Comparison of ENCODE assay signal across 12 cellular contexts in genomic region chr20:50558483-50558925, GRCh38. TPM values are rescaled to one million over a fixed set of nuclear protein-coding genes. Genes with fewer than 3 reads are reported as not detected.
A peak's percentile ranks its signal among the peaks of the same experiment; 100 is the strongest.
DNase-seq lines count a peak whose midpoint lies in the region; ATAC-seq and TF ChIP-seq lines count a peak whose summit lies in the region.
"Had no signal": no experiment of that assay in that cellular context is flagged by ENCODE, and none has a peak within 500 bp of the region (broad histone marks: within the 10 kb centered on the region; RNA-seq: fewer than 3 reads in every experiment).

No MANE protein-coding gene starts in this region.

- no peak for ATAC-seq in natural killer cell treated with Interleukin-12 subunit alpha and Interleukin-12 subunit beta and Interleukin-15 and Interleukin-18, amount 100 ng/mL, for 72 hours
- ATAC-seq in natural killer cell: no peak
- no peak for ATAC-seq in GM18907 (IDR thresholded peaks at IDR 0.05; ENCODE audit: unreplicated experiment)
- no peak for ATAC-seq in GM19035 (IDR thresholded peaks at IDR 0.05; ENCODE audit: unreplicated experiment)
- ATAC-seq: GM23338 had no signal

- H3K4me1 Mint-ChIP-seq in natural killer cell treated with Interleukin-12 subunit alpha and Interleukin-12 subunit beta and Interleukin-15 and Interleukin-18, amount 100 ng/mL, for 72 hours (ENCODE audit: low read depth in 2 of 2): peaks cover 41 to 56% of the 10 kb centered on the region in 2 donors
- H3K4me1 Mint-ChIP-seq in natural killer cell: peaks cover 26 to 28% of the 10 kb centered on the region in 2 donors
- H3K4me1 Mint-ChIP-seq: GM23338 had no signal

- H3K79me2 ChIP-seq in fibroblast of lung (ENCODE audit: control insufficient read depth, insufficient read depth, low read length): peaks cover 37% of the 10 kb centered on the region

- H3K36me3 Mint-ChIP-seq in natural killer cell treated with Interleukin-12 subunit alpha and Interleukin-12 subunit beta and Interleukin-15 and Interleukin-18, amount 100 ng/mL, for 72 hours: peaks cover 28% of the 10 kb centered on the region
- peaks cover 7% of the 10 kb centered on the region for H3K36me3 Mint-ChIP-seq in natural killer cell

- peaks cover 23% of the 10 kb centered on the region for H3K4me1 ChIP-seq in fibroblast of lung (ENCODE audit: control insufficient read depth, extremely low read depth, insufficient read depth, low read length)

- H4K20me1 ChIP-seq in fibroblast of lung (ENCODE audit: control insufficient read depth, extremely low read depth, insufficient read depth, low read length): no peaks in the 10 kb centered on the region

- no peak overlapping the region for H3K4me2 ChIP-seq in fibroblast of lung (ENCODE audit: extremely low read depth, insufficient read depth, low read length)
- H3K4me2 ChIP-seq: GM23338 had no signal

- H3K9ac ChIP-seq in fibroblast of lung (ENCODE audit: insufficient read depth, low read length): no peak overlapping the region
- H3K9ac ChIP-seq: parathyroid adenoma had no signal

- H3K36me3 ChIP-seq in fibroblast of lung (ENCODE audit: control insufficient read depth, insufficient read depth, low read length): peaks cover 6% of the 10 kb centered on the region

- no peak for TF ChIP-seq CTCF in natural killer cell (IDR thresholded peaks at IDR 0.05)
- TF ChIP-seq CTCF in fibroblast of lung (conservative IDR thresholded peaks at IDR 0.05 in 1 of 2, IDR thresholded peaks at IDR 0.05 in 1 of 2; ENCODE audit: low read depth in 1 of 2, low read length in 2 of 2): no peak

- H3K27ac ChIP-seq in fibroblast of lung (ENCODE audit: insufficient read depth, low read length): no peak overlapping the region
- H3K27ac ChIP-seq: HL-60, parathyroid adenoma had no signal

- no peak overlapping the region for H3K4me3 Mint-ChIP-seq in natural killer cell treated with Interleukin-12 subunit alpha and Interleukin-12 subunit beta and Interleukin-15 and Interleukin-18, amount 100 ng/mL, for 72 hours
- H3K4me3 Mint-ChIP-seq in natural killer cell: no peak overlapping the region
- H3K4me3 Mint-ChIP-seq: GM23338 had no signal

- H3K27me3 ChIP-seq in fibroblast of lung (ENCODE audit: control insufficient read depth, insufficient read depth, low read length): no peaks in the 10 kb centered on the region

- H3K9me3 ChIP-seq in fibroblast of lung (ENCODE audit: control insufficient read depth, insufficient read depth, low read depth, low read length): no peaks in the 10 kb centered on the region

- no peak overlapping the region for H2AFZ ChIP-seq in fibroblast of lung (ENCODE audit: low read length)
- H2AFZ ChIP-seq: GM23338, parathyroid adenoma had no signal

- no peaks in the 10 kb centered on the region for H3K27me3 Mint-ChIP-seq in natural killer cell treated with Interleukin-12 subunit alpha and Interleukin-12 subunit beta and Interleukin-15 and Interleukin-18, amount 100 ng/mL, for 72 hours
- H3K27me3 Mint-ChIP-seq in natural killer cell (ENCODE audit: low read depth in 2 of 2): no peaks in the 10 kb centered on the region

- DNase-seq in natural killer cell treated with Interleukin-12 subunit alpha and Interleukin-12 subunit beta and Interleukin-15 and Interleukin-18, amount 100 ng/mL, for 72 hours (ENCODE audit: low spot score): no peak
- DNase-seq in natural killer cell (no peak), SW 1271 (lab: John Stamatoyannopoulos, UW) (peak; percentile 92 to 98), fibroblast of lung (ENCODE audit: low read depth in 2 of 2) (peak; percentile 72 to 89), NCI-H1048 (lab: John Stamatoyannopoulos, UW) (no peak)
- no peak for DNase-seq in activated CD8-positive, alpha-beta memory T cell treated with anti-CD3 and anti-CD28 coated beads for 24 hours
- DNase-seq: NCI-H2081 treated with DMSO at 0.1 percent for 48 hours had no signal

- intact Hi-C loops in natural killer cell (cut with micrococcal nuclease): no loop called here

- peak overlapping the region; percentile 2 to 56 for H3K27ac Mint-ChIP-seq in natural killer cell treated with Interleukin-12 subunit alpha and Interleukin-12 subunit beta and Interleukin-15 and Interleukin-18, amount 100 ng/mL, for 72 hours
- no peak overlapping the region for H3K27ac Mint-ChIP-seq in natural killer cell
- H3K27ac Mint-ChIP-seq: GM23338 had no signal

- H3K9me3 Mint-ChIP-seq in natural killer cell treated with Interleukin-12 subunit alpha and Interleukin-12 subunit beta and Interleukin-15 and Interleukin-18, amount 100 ng/mL, for 72 hours: no peaks in the 10 kb centered on the region
- no peaks in the 10 kb centered on the region for H3K9me3 Mint-ChIP-seq in natural killer cell
- H3K9me3 Mint-ChIP-seq: GM23338 had no signal

- H3K4me3 ChIP-seq in fibroblast of lung (replicated peaks in 1 of 4; ENCODE audit: control extremely low read depth in 1 of 4, insufficient read depth in 1 of 4, low read depth in 3 of 4, low read length in 4 of 4): no peak overlapping the region
- H3K4me3 ChIP-seq: GM23338 had no signal

RNA-seq across cellular contexts. Expression of gene PTPN1, which starts 48.3 kb away (rescaled TPM):
- total RNA-seq in natural killer cell treated with Interleukin-12 subunit alpha and Interleukin-12 subunit beta and Interleukin-15 and Interleukin-18, amount 100 ng/mL, for 72 hours: 100 to 1,000 TPM in 1 of 2 donors, 10 to 100 TPM in 1; 74.3 to 105 TPM
- 10 to 100 TPM; 52.9 to 64.5 (median 58.3) TPM for total RNA-seq in natural killer cell
- total RNA-seq in fibroblast of lung: 12.8 and 20.0 TPM in 2 replicates
- 28.5 and 28.7 TPM in 2 replicates for polyA plus RNA-seq in fibroblast of lung
- polyA plus RNA-seq in fibroblast of lung (2012): 27.4 and 27.5 TPM in 2 replicates
- 37.8 and 39.8 TPM in 2 replicates for polyA minus RNA-seq in fibroblast of lung (ENCODE audit: low replicate concordance)

Comparison
In these comparisons a context has a peak if more than half of its experiments do, and no peak if none do; other contexts are left out.
1. H3K27ac Mint-ChIP-seq: peak in natural killer cell treated with Interleukin-12 subunit alpha and Interleukin-12 subunit beta and Interleukin-15 and Interleukin-18, amount 100 ng/mL, for 72 hours (2 of 2); none in natural killer cell (0 of 2).
2. DNase-seq: peak in SW 1271 (2 of 2) and fibroblast of lung (2 of 2); none in natural killer cell treated with Interleukin-12 subunit alpha and Interleukin-12 subunit beta and Interleukin-15 and Interleukin-18, amount 100 ng/mL, for 72 hours (single experiment), natural killer cell (single experiment), activated CD8-positive, alpha-beta memory T cell treated with anti-CD3 and anti-CD28 coated beads for 24 hours (single experiment) and NCI-H1048 (single experiment).